Comparison of ENCODE assay signal across 15 cellular contexts in the genomic region with DNA sequence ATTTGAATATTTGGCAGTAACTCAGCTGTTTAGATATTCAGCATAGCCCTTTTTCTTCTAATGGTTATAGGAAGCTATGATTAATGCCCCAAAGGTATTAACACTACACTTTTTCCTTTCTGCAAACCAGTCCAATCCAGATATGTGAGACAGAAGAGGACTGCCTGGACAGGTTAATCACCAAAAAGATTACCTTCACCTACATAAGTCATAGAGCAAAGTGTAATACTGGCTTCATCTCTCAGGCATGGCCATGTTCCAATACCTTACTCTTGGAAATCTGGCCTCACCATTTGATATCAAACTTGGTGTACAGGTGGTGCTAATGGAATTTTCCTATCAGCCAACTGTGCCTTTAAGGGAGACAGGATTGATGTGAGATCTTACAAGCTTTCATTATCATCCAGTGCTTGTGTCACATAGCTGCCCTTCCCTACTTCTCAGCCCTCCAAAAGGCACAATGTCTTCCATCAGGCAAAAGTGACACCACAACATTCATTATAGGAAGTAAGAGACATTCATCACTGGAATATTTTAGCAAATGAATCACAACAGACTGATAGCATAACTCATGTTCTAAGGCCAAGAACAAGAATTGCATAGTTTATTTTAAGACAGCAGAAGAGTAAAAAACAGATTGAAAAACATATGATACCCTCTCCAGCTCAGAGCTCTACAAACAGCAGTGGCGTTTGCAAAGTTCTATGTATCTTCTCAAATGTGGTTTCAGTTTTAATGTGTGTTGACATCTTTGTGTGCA.
DNase-seq lines count a peak whose midpoint lies in the region; ATAC-seq and TF ChIP-seq lines count a peak whose summit lies in the region.
"Had no signal": no experiment of that assay in that cellular context is flagged by ENCODE, and none has a peak within 500 bp of the region (broad histone marks: within the 10 kb centered on the region; RNA-seq: fewer than 3 reads in every experiment).

No MANE protein-coding gene starts in this region.

- DNase-seq in DMS 273 (lab: John Stamatoyannopoulos, UW; ENCODE audit: unreplicated experiment), result peak; percentile 82
- peak; percentile 36 for DNase-seq in LHCN-M2 (ENCODE audit: low read depth)
- peak; percentile 95 for DNase-seq in cerebellar cortex (ENCODE audit: low spot score)
- DNase-seq in kidney tubule cell (ENCODE audit: low spot score), result peak; percentile 55
- DNase-seq in activated naive CD4-positive, alpha-beta T cell treated with anti-CD3 and anti-CD28 coated beads, Interleukin-2, amount 50 U/mL, for 72 hours (ENCODE audit: low spot score in 2 of 2), result no peak
- DNase-seq in sigmoid colon, result no peak
- DNase-seq in central memory CD4-positive, alpha-beta T cell, result no peak
- DNase-seq: activated naive CD4-positive, alpha-beta T cell treated with anti-CD3 and anti-CD28 coated beads, Interleukin-2, amount 10 ng/mL, durations not matched to agents 7 days and 5 days; GDM1; NCI-H1092; NCI-H510A treated with DMSO at 0.1 percent for 48 hours; stimulated activated CD4-positive, alpha-beta T cell treated with anti-CD3 and anti-CD28 coated beads, Interleukin-4, amount 100 ng/mL, for 1 hour had no signal

- no peak for TF ChIP-seq CTCF in sigmoid colon (IDR thresholded peaks at IDR 0.05)

- H3K4me3 ChIP-seq in sigmoid colon, result no peak overlapping the region
- H3K4me3 ChIP-seq: BLaER1 had no signal

- no peaks in the 10 kb centered on the region for H3K27me3 ChIP-seq in sigmoid colon
- H3K27me3 ChIP-seq: BLaER1 had no signal

- TF ChIP-seq POLR2A in sigmoid colon (IDR thresholded peaks at IDR 0.05), result no peak

- no peaks in the 10 kb centered on the region for H3K36me3 ChIP-seq in sigmoid colon
- H3K36me3 ChIP-seq: BLaER1 had no signal

- H3K9me3 Mint-ChIP-seq in activated naive CD4-positive, alpha-beta T cell treated with anti-CD3 and anti-CD28 coated beads, Interleukin-2, amount 50 U/mL, for 72 hours, result no peaks in the 10 kb centered on the region
- H3K9me3 Mint-ChIP-seq: activated naive CD4-positive, alpha-beta T cell treated with anti-CD3 and anti-CD28 coated beads, Interleukin-2, amount 10 ng/mL, durations not matched to agents 7 days and 5 days; stimulated activated memory B cell treated with anti-CD40 and anti-IgM and Interleukin-4, amounts not matched to agents 10 μg/mL and 1 μg/mL and 100 μg/mL, for 72 hours had no signal

- H3K36me3 Mint-ChIP-seq in activated naive CD4-positive, alpha-beta T cell treated with anti-CD3 and anti-CD28 coated beads, Interleukin-2, amount 50 U/mL, for 72 hours, result no peaks in the 10 kb centered on the region
- H3K36me3 Mint-ChIP-seq: activated naive CD4-positive, alpha-beta T cell treated with anti-CD3 and anti-CD28 coated beads, Interleukin-2, amount 10 ng/mL, durations not matched to agents 7 days and 5 days; stimulated activated memory B cell treated with anti-CD40 and anti-IgM and Interleukin-4, amounts not matched to agents 10 μg/mL and 1 μg/mL and 100 μg/mL, for 72 hours had no signal

- intact Hi-C loops in sigmoid colon (cut with DNase I), result no loop called here

- WGBS in sigmoid colon, 2 donors, result 43 to 52% methylated on average over 1 of the region's 1 CpG

- no peak overlapping the region for H3K27ac Mint-ChIP-seq in activated naive CD4-positive, alpha-beta T cell treated with anti-CD3 and anti-CD28 coated beads, Interleukin-2, amount 50 U/mL, for 72 hours
- H3K27ac Mint-ChIP-seq: activated naive CD4-positive, alpha-beta T cell treated with anti-CD3 and anti-CD28 coated beads, Interleukin-2, amount 10 ng/mL, durations not matched to agents 7 days and 5 days; stimulated activated memory B cell treated with anti-CD40 and anti-IgM and Interleukin-4, amounts not matched to agents 10 μg/mL and 1 μg/mL and 100 μg/mL, for 72 hours had no signal

- H3K27ac ChIP-seq in sigmoid colon, result no peak overlapping the region
- H3K27ac ChIP-seq: BLaER1 had no signal

- TF ChIP-seq EP300 in sigmoid colon (IDR thresholded peaks at IDR 0.05), result no peak

- no peak for ATAC-seq in activated naive CD4-positive, alpha-beta T cell treated with anti-CD3 and anti-CD28 coated beads, Interleukin-2, amount 50 U/mL, for 72 hours
- no peak for ATAC-seq in HG03378 (IDR thresholded peaks at IDR 0.05; ENCODE audit: unreplicated experiment)
- ATAC-seq: stimulated activated memory B cell treated with anti-CD40 and anti-IgM and Interleukin-4, amounts not matched to agents 10 μg/mL and 1 μg/mL and 100 μg/mL, for 72 hours had no signal

- no peaks in the 10 kb centered on the region for H3K9me3 ChIP-seq in sigmoid colon
- H3K9me3 ChIP-seq: BLaER1 had no signal

- H3K4me1 ChIP-seq in sigmoid colon, result peaks cover 0 to 18% (median 12%) of the 10 kb centered on the region in 4 donors
- H3K4me1 ChIP-seq: BLaER1 had no signal

Comparison
In these comparisons a context has a peak if more than half of its experiments do, and no peak if none do; other contexts are left out.
1. DNase-seq: peak in DMS 273 (single experiment), LHCN-M2 (single experiment), cerebellar cortex (single experiment) and kidney tubule cell (single experiment); none in activated naive CD4-positive, alpha-beta T cell treated with anti-CD3 and anti-CD28 coated beads, Interleukin-2, amount 50 U/mL, for 72 hours (0 of 2), sigmoid colon (single experiment) and central memory CD4-positive, alpha-beta T cell (single experiment).